In the genomic region with DNA sequence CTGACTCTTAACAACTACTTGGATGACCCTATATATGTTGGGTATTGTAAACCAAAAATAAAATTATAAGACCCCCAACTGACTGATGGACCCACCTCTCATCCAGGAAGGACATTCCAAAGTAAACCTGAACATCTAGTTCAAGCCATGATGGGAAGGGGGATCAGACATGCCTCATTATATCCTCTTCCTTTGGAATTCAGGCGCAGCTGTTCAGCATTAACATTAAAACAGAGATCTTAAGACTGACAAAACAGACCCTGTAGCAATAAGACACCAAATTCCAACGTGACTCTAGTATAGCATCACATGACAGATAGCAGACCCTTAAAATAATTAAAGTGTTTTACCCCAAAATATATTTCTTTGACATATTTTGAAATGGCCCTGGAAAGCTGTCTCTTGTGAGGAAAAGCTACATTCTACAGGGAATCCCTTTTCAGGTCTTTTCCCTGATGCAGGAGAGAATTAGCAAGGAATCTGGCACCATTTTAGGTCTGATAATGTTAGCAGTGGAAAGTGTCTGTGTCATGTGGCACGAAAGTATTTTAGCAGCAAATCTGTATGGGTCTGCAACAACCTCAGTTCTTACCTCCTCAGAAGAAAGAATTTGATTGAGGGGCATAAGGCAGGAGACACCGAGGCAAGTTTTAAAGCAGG, we compare ENCODE assay signal across 17 cellular contexts.
DNase-seq lines count a peak whose midpoint lies in the region; ATAC-seq and TF ChIP-seq lines count a peak whose summit lies in the region.
"Had no signal": no experiment of that assay in that cellular context is flagged by ENCODE, and none has a peak within 500 bp of the region (broad histone marks: within the 10 kb centered on the region; RNA-seq: fewer than 3 reads in every experiment).

No MANE protein-coding gene starts in this region.

- H4K20me1 ChIP-seq in GM23338 (replicated peaks; ENCODE audit: insufficient read depth) (no peaks in the 10 kb centered on the region), neural progenitor cell (ENCODE audit: low read depth) (no peaks in the 10 kb centered on the region)
- H4K20me1 ChIP-seq: BLaER1 treated with 17β-estradiol and CSF1 and Interleukin-3, amounts not matched to agents 10 nM and 100 nM had no signal

- H2BK120ac ChIP-seq in neuronal stem cell (ENCODE audit: low read depth, low read length): no peak overlapping the region

- no peak overlapping the region for H2BK5ac ChIP-seq in neuronal stem cell (ENCODE audit: low read length)

- H3K4ac ChIP-seq in neuronal stem cell (ENCODE audit: low read length): no peak overlapping the region

- no peak for TF ChIP-seq CTCF in GM23338 (conservative IDR thresholded peaks at IDR 0.05; ENCODE audit: low read depth in 2 of 2)
- no peak for TF ChIP-seq CTCF in endothelial cell (IDR thresholded peaks at IDR 0.05; ENCODE audit: unreplicated experiment)
- TF ChIP-seq CTCF in neural progenitor cell (IDR thresholded peaks at IDR 0.05): no peak

- no peak overlapping the region for H3K9ac ChIP-seq in neural progenitor cell
- H3K9ac ChIP-seq in neuronal stem cell (ENCODE audit: low read depth, low read length, poor library complexity): no peak overlapping the region
- H3K9ac ChIP-seq: BLaER1 treated with 17β-estradiol and CSF1 and Interleukin-3, amounts not matched to agents 10 nM and 100 nM had no signal

- H3K4me3 ChIP-seq in GM23338 (no peak overlapping the region), SJCRH30 (peak overlapping the region; percentile 51), neural progenitor cell (no peak overlapping the region), neuronal stem cell (ENCODE audit: low read length in 2 of 2) (no peak overlapping the region)
- H3K4me3 ChIP-seq in CD4-positive, alpha-beta memory T cell (ENCODE audit: low read length in 2 of 2): no peak overlapping the region
- H3K4me3 ChIP-seq: BLaER1 treated with 17β-estradiol and CSF1 and Interleukin-3, amounts not matched to agents 10 nM and 100 nM; HAP-1 had no signal

- ATAC-seq in GM23338 (no peak), HG03045 (IDR thresholded peaks at IDR 0.05; ENCODE audit: unreplicated experiment) (no peak)

- intact Hi-C loops in CD4-positive, alpha-beta memory T cell (cut with micrococcal nuclease): no loop called here

- H3K4me2 ChIP-seq in GM23338 (peak overlapping the region; percentile 53), neural progenitor cell (no peak overlapping the region), neuronal stem cell (ENCODE audit: insufficient read depth, low read length, poor library complexity, severe bottlenecking) (no peak overlapping the region)
- H3K4me2 ChIP-seq: BLaER1 treated with 17β-estradiol and CSF1 and Interleukin-3, amounts not matched to agents 10 nM and 100 nM had no signal

- no CpG with 5 or more reads among the region's 4 CpGs for WGBS in neuronal stem cell (ENCODE audit: extremely low coverage in 2 of 2, insufficient read length in 2 of 2, insufficient replicate concordance in 1 of 2), 2 donors

- H3K4me1 Mint-ChIP-seq in GM23338 (peaks cover 54% of the 10 kb centered on the region), endothelial cell (ENCODE audit: unreplicated experiment) (peaks cover 26% of the 10 kb centered on the region), neural progenitor cell (peaks cover 7% of the 10 kb centered on the region)
- no peaks in the 10 kb centered on the region for H3K4me1 Mint-ChIP-seq in CD4-positive, alpha-beta memory T cell
- H3K4me1 Mint-ChIP-seq: B cell; CD8-positive, alpha-beta memory T cell had no signal

- H3K79me1 ChIP-seq in neuronal stem cell (ENCODE audit: low read depth, low read length): no peaks in the 10 kb centered on the region

- no peak overlapping the region for H2AK5ac ChIP-seq in neuronal stem cell (ENCODE audit: low read depth, low read length)

- no peak overlapping the region for H3K14ac ChIP-seq in neuronal stem cell (ENCODE audit: low read length)

- no peak overlapping the region for H4K8ac ChIP-seq in neuronal stem cell (ENCODE audit: low read depth, low read length)

- CTCF ChIA-PET in CD4-positive, alpha-beta memory T cell (lab: Charles Lee; ENCODE audit: partially characterized antibody): no interaction called here

- H2BK12ac ChIP-seq in neuronal stem cell (ENCODE audit: low read length): no peak overlapping the region

- peaks cover 39% of the 10 kb centered on the region for H3K4me1 ChIP-seq in GM23338 (ENCODE audit: insufficient read depth)
- peaks cover 55% of the 10 kb centered on the region for H3K4me1 ChIP-seq in SJCRH30
- H3K4me1 ChIP-seq in neural progenitor cell: peaks cover 8% of the 10 kb centered on the region
- peaks cover 0 to 15% of the 10 kb centered on the region in 2 donors for H3K4me1 ChIP-seq in neuronal stem cell (ENCODE audit: control insufficient read depth in 2 of 2, insufficient read depth in 1 of 2, low read depth in 1 of 2, low read length in 2 of 2)
- no peaks in the 10 kb centered on the region for H3K4me1 ChIP-seq in CD4-positive, alpha-beta memory T cell (ENCODE audit: insufficient read depth, low read length)
- H3K4me1 ChIP-seq: BLaER1 treated with 17β-estradiol and CSF1 and Interleukin-3, amounts not matched to agents 10 nM and 100 nM; HAP-1 had no signal

- H4K91ac ChIP-seq in neuronal stem cell (ENCODE audit: low read depth, low read length, poor library complexity): no peak overlapping the region

- no peaks in the 10 kb centered on the region for H3K36me3 Mint-ChIP-seq in GM23338 (ENCODE audit: low read depth)
- H3K36me3 Mint-ChIP-seq in endothelial cell (ENCODE audit: low read depth, unreplicated experiment): no peaks in the 10 kb centered on the region
- H3K36me3 Mint-ChIP-seq in neural progenitor cell: no peaks in the 10 kb centered on the region
- H3K36me3 Mint-ChIP-seq in CD4-positive, alpha-beta memory T cell: no peaks in the 10 kb centered on the region
- H3K36me3 Mint-ChIP-seq: CD8-positive, alpha-beta memory T cell had no signal

- H3K23ac ChIP-seq in neuronal stem cell (ENCODE audit: low read depth, low read length, poor library complexity): no peak overlapping the region

- H3K27ac Mint-ChIP-seq in GM23338 (peak overlapping the region; percentile 29; the same call in 1 of the 2 replicates), endothelial cell (ENCODE audit: unreplicated experiment) (peak overlapping the region; percentile 17), neural progenitor cell (no peak overlapping the region)
- H3K27ac Mint-ChIP-seq in CD4-positive, alpha-beta memory T cell: peak overlapping the region in 1 of 7 donors; percentile 8
- H3K27ac Mint-ChIP-seq: B cell; CD8-positive, alpha-beta memory T cell had no signal

- H3K79me2 ChIP-seq in GM23338 (replicated peaks; ENCODE audit: insufficient read depth) (no peaks in the 10 kb centered on the region), neural progenitor cell (ENCODE audit: low read depth) (no peaks in the 10 kb centered on the region)

- no peaks in the 10 kb centered on the region for H3K9me3 Mint-ChIP-seq in GM23338
- no peaks in the 10 kb centered on the region for H3K9me3 Mint-ChIP-seq in endothelial cell (ENCODE audit: unreplicated experiment)
- no peaks in the 10 kb centered on the region for H3K9me3 Mint-ChIP-seq in neural progenitor cell
- no peaks in the 10 kb centered on the region for H3K9me3 Mint-ChIP-seq in CD4-positive, alpha-beta memory T cell
- H3K9me3 Mint-ChIP-seq: CD8-positive, alpha-beta memory T cell had no signal

- H3F3A ChIP-seq in GM23338 (replicated peaks; ENCODE audit: low read depth) (no peaks in the 10 kb centered on the region), neural progenitor cell (ENCODE audit: low read depth) (no peaks in the 10 kb centered on the region)

- no peaks in the 10 kb centered on the region for H3K9me2 ChIP-seq in GM23338 (ENCODE audit: insufficient read depth)

- H3K27me3 ChIP-seq in GM23338 (ENCODE audit: insufficient read depth) (no peaks in the 10 kb centered on the region), SJCRH30 (no peaks in the 10 kb centered on the region), neural progenitor cell (no peaks in the 10 kb centered on the region), neuronal stem cell (ENCODE audit: control insufficient read depth in 3 of 3, insufficient read depth in 3 of 3, low read depth in 1 of 3, low read length in 3 of 3) (no peaks in the 10 kb centered on the region)
- H3K27me3 ChIP-seq in CD4-positive, alpha-beta memory T cell (ENCODE audit: insufficient read depth, low read length): no peaks in the 10 kb centered on the region
- H3K27me3 ChIP-seq: BLaER1 treated with 17β-estradiol and CSF1 and Interleukin-3, amounts not matched to agents 10 nM and 100 nM had no signal

- POLR2A ChIA-PET in CD4-positive, alpha-beta memory T cell (lab: Charles Lee; ENCODE audit: partially characterized antibody): no interaction called here

- DNase-seq in GM23338 (ENCODE audit: low spot score) (peak; percentile 34), SJCRH30 (peak; percentile 82 to 95), endothelial cell (ENCODE audit: low spot score) (no peak), neural progenitor cell (ENCODE audit: low spot score) (no peak), neuronal stem cell (ENCODE audit: low spot score) (no peak), GM19240 (ENCODE audit: insufficient read length, low spot score) (no peak)
- no peak for DNase-seq in CD4-positive, alpha-beta memory T cell
- DNase-seq: CD8-positive, alpha-beta memory T cell; COR-L47; DMS 273 treated with DMSO at 0.1 percent for 48 hours; DMS53; GDM1; GOT3 had no signal

- H3K36me3 ChIP-seq in GM23338 (ENCODE audit: insufficient read depth): no peaks in the 10 kb centered on the region
- no peaks in the 10 kb centered on the region for H3K36me3 ChIP-seq in SJCRH30
- no peaks in the 10 kb centered on the region for H3K36me3 ChIP-seq in neural progenitor cell
- no peaks in the 10 kb centered on the region for H3K36me3 ChIP-seq in neuronal stem cell (replicated peaks in 1 of 2; ENCODE audit: control insufficient read depth in 2 of 2, insufficient read depth in 2 of 2, low read length in 2 of 2)
- no peaks in the 10 kb centered on the region for H3K36me3 ChIP-seq in CD4-positive, alpha-beta memory T cell (ENCODE audit: insufficient read depth, low read length)
- H3K36me3 ChIP-seq: BLaER1 treated with 17β-estradiol and CSF1 and Interleukin-3, amounts not matched to agents 10 nM and 100 nM; HAP-1 had no signal

- H3K27ac ChIP-seq in GM23338 (ENCODE audit: low read depth): 0 out of 2 replicates have a peak overlapping the region, but pooled peaks have one; percentile 17
- peak overlapping the region; percentile 98 for H3K27ac ChIP-seq in SJCRH30
- H3K27ac ChIP-seq in neural progenitor cell: no peak overlapping the region
- no peak overlapping the region for H3K27ac ChIP-seq in neuronal stem cell (replicated peaks; ENCODE audit: low read length)
- H3K27ac ChIP-seq in CD4-positive, alpha-beta memory T cell (ENCODE audit: low read depth, low read length): no peak overlapping the region
- H3K27ac ChIP-seq: BLaER1 treated with 17β-estradiol and CSF1 and Interleukin-3, amounts not matched to agents 10 nM and 100 nM had no signal

- H3K18ac ChIP-seq in neuronal stem cell (ENCODE audit: low read length): no peak overlapping the region

- H3K27me3 Mint-ChIP-seq in GM23338 (ENCODE audit: insufficient read depth, low read depth, poor library complexity): no peaks in the 10 kb centered on the region
- no peaks in the 10 kb centered on the region for H3K27me3 Mint-ChIP-seq in endothelial cell (ENCODE audit: unreplicated experiment)
- H3K27me3 Mint-ChIP-seq in neural progenitor cell (ENCODE audit: insufficient read depth, low read depth): no peaks in the 10 kb centered on the region
- H3K27me3 Mint-ChIP-seq in CD4-positive, alpha-beta memory T cell: peaks cover 0 to 1% of the 10 kb centered on the region in 2 donors
- H3K27me3 Mint-ChIP-seq: B cell had no signal

- H2AFZ ChIP-seq in GM23338 (no peak overlapping the region), neural progenitor cell (replicated peaks) (peak overlapping the region; percentile 2), neuronal stem cell (ENCODE audit: low read length) (no peak overlapping the region)

- H3K4me3 Mint-ChIP-seq in GM23338 (no peak overlapping the region), endothelial cell (ENCODE audit: unreplicated experiment) (no peak overlapping the region), neural progenitor cell (no peak overlapping the region)
- no peak overlapping the region for H3K4me3 Mint-ChIP-seq in CD4-positive, alpha-beta memory T cell
- H3K4me3 Mint-ChIP-seq: B cell; CD8-positive, alpha-beta memory T cell had no signal

- no peak overlapping the region for H2BK15ac ChIP-seq in neuronal stem cell (ENCODE audit: low read length)

- H3K9me3 ChIP-seq in SJCRH30 (replicated peaks): no peaks in the 10 kb centered on the region; the same call in 1 of the 2 replicates
- no peaks in the 10 kb centered on the region for H3K9me3 ChIP-seq in neural progenitor cell (ENCODE audit: low read depth)
- no peaks in the 10 kb centered on the region for H3K9me3 ChIP-seq in neuronal stem cell (replicated peaks in 1 of 2; ENCODE audit: control insufficient read depth in 2 of 2, insufficient read depth in 1 of 2, low read depth in 1 of 2, low read length in 2 of 2)
- no peaks in the 10 kb centered on the region for H3K9me3 ChIP-seq in CD4-positive, alpha-beta memory T cell (ENCODE audit: control insufficient read depth in 1 of 2, low read length in 2 of 2)
- H3K9me3 ChIP-seq: BLaER1 treated with 17β-estradiol and CSF1 and Interleukin-3, amounts not matched to agents 10 nM and 100 nM; HAP-1 had no signal

Comparison
In these comparisons a context has a peak if more than half of its experiments do, and no peak if none do; other contexts are left out.
1. DNase-seq: peak in GM23338 (single experiment) and SJCRH30 (2 of 2); none in endothelial cell (single experiment), neural progenitor cell (single experiment), neuronal stem cell (single experiment), CD4-positive, alpha-beta memory T cell (0 of 5) and GM19240 (single experiment).
2. H3K27ac ChIP-seq: peak in GM23338 (single experiment) and SJCRH30 (single experiment); none in neural progenitor cell (single experiment), neuronal stem cell (single experiment) and CD4-positive, alpha-beta memory T cell (single experiment).